21 cellular contexts compared by ENCODE assay signal in genomic region chr12:59317598-59317997, GRCh38.
DNase-seq lines count a peak whose midpoint lies in the region; FAIRE-seq and TF ChIP-seq lines count a peak whose summit lies in the region.
"Had no signal": no experiment of that assay in that cellular context is flagged by ENCODE, and none has a peak within 500 bp of the region (broad histone marks: within the 10 kb centered on the region; RNA-seq: fewer than 3 reads in every experiment).

No MANE protein-coding gene starts in this region.

- H3K23ac ChIP-seq in H9 (ENCODE audit: insufficient read length, low read depth, low read length) (no peak overlapping the region), H1 (ENCODE audit: insufficient read length) (no peak overlapping the region), mesendoderm (ENCODE audit: low read length) (no peak overlapping the region)

- H3K27me3 ChIP-seq in H9 (ENCODE audit: insufficient read depth, low read length) (no peaks in the 10 kb centered on the region; the same call in 1 of the 2 replicates), H1 (replicated peaks in 1 of 4; ENCODE audit: control insufficient read depth in 3 of 4, extremely low read depth in 1 of 4, insufficient read depth in 3 of 4, low read length in 3 of 4) (no peaks in the 10 kb centered on the region), mesendoderm (ENCODE audit: insufficient read depth, low read length, poor library complexity) (no peaks in the 10 kb centered on the region), brain microvascular endothelial cell (replicated peaks) (no peaks in the 10 kb centered on the region)

- peaks cover 0 to 23% (median 12%) of the 10 kb centered on the region in 4 experiments; a peak in 6 of 8 replicates for H3K36me3 ChIP-seq in H1 (ENCODE audit: control insufficient read depth in 2 of 4, insufficient read depth in 4 of 4, low read length in 3 of 4)
- peaks cover 1% of the 10 kb centered on the region for H3K36me3 ChIP-seq in mesendoderm (ENCODE audit: control insufficient read depth, insufficient read depth, low read length)
- H3K36me3 ChIP-seq in brain microvascular endothelial cell (replicated peaks) = no peaks in the 10 kb centered on the region

- H3K27ac ChIP-seq in H9 (ENCODE audit: insufficient read length, low read depth, low read length) (no peak overlapping the region), H1 (ENCODE audit: low read depth, low read length) (no peak overlapping the region), mesendoderm (ENCODE audit: low read depth, low read length) (no peak overlapping the region), brain microvascular endothelial cell (no peak overlapping the region)
- H3K27ac ChIP-seq: GM23248 had no signal

- no peak overlapping the region for H2AFZ ChIP-seq in H9 (ENCODE audit: low read length)
- H2AFZ ChIP-seq in H1 (ENCODE audit: low read length) = no peak overlapping the region
- H2AFZ ChIP-seq: GM23248 had no signal

- H2AK5ac ChIP-seq in H9 (ENCODE audit: insufficient read length, low read length) (no peak overlapping the region), H1 (ENCODE audit: low read depth, low read length) (no peak overlapping the region), mesendoderm (ENCODE audit: low read length) (no peak overlapping the region)

- H4K5ac ChIP-seq in H9 (ENCODE audit: insufficient read length, low read depth, low read length) (no peak overlapping the region), H1 (ENCODE audit: insufficient read length, low read depth, low read length) (no peak overlapping the region), mesendoderm (ENCODE audit: low read length) (no peak overlapping the region)

- no peak overlapping the region for H3K18ac ChIP-seq in H9 (ENCODE audit: insufficient read length, low read depth, low read length)
- H3K18ac ChIP-seq in H1 (ENCODE audit: extremely low read depth, low read length) = peak overlapping the region; percentile 36
- no peak overlapping the region for H3K18ac ChIP-seq in mesendoderm (ENCODE audit: low read length)

- peak overlapping the region in 2 of 3 experiments; percentile 10; a peak in 3 of 7 replicates for H3K27ac Mint-ChIP-seq in H9
- H3K27ac Mint-ChIP-seq: CD8-positive, alpha-beta T cell had no signal

- H3T11ph ChIP-seq in H9 (ENCODE audit: low read length) = no peak overlapping the region

- H3K4me1 ChIP-seq in H9 (ENCODE audit: insufficient read depth, low read length) (no peaks in the 10 kb centered on the region; the same call in 1 of the 2 replicates), H1 (replicated peaks in 1 of 4; ENCODE audit: control insufficient read depth in 3 of 4, insufficient read depth in 4 of 4, low read length in 3 of 4) (peaks cover 2 to 7% (median 4%) of the 10 kb centered on the region in 4 experiments; a peak in 6 of 7 replicates), mesendoderm (ENCODE audit: control insufficient read depth, low read depth, low read length) (peaks cover 4% of the 10 kb centered on the region)
- H3K4me1 ChIP-seq: Caco-2 had no signal

- no peak for TF ChIP-seq EP300 in H1 (IDR thresholded peaks at IDR 0.05; ENCODE audit: borderline replicate concordance in 1 of 2, low read depth in 2 of 2, low read length in 2 of 2)

- TF ChIP-seq POLR2A in H1 (IDR thresholded peaks at IDR 0.05; ENCODE audit: control extremely low read depth in 1 of 2, low read depth in 2 of 2, low read length in 2 of 2) = peak; percentile 63 to 69; a peak in 2 of 3 replicates

- TF ChIP-seq CTCF in H9 (conservative IDR thresholded peaks at IDR 0.05) (no peak), H1 (IDR thresholded peaks at IDR 0.05; ENCODE audit: control extremely low read depth in 1 of 3, insufficient read depth in 1 of 3, low read depth in 1 of 3, low read length in 3 of 3) (no peak), brain microvascular endothelial cell (IDR thresholded peaks at IDR 0.05; ENCODE audit: low read depth, low read length, missing control alignments) (no peak)

- POLR2A ChIA-PET in H1 (lab: Charles Lee; ENCODE audit: partially characterized antibody) = interaction anchor here (0.9 to 2.1 kb wide), 6 partner anchors 9 to 41 kb away, joined by 3 to 11 read pairs (median 4); no protein-coding TSS in a partner anchor

- H3K4ac ChIP-seq in H9 (ENCODE audit: low read depth, low read length) (no peak overlapping the region), H1 (replicated peaks; ENCODE audit: insufficient read length, low read depth, low read length) (no peak overlapping the region), mesendoderm (ENCODE audit: low read depth, low read length) (no peak overlapping the region)

- WGBS in H9 (ENCODE audit: extremely low coverage, insufficient read length, low lambda C conversion rate) = no CpG with 5 or more reads among the region's 6 CpGs
- WGBS in H1 (ENCODE audit: extremely low coverage in 1 of 2, insufficient coverage in 1 of 2, insufficient read length in 1 of 2, insufficient replicate concordance in 2 of 2, low coverage in 1 of 2, low lambda C conversion rate in 2 of 2, missing lambda C conversion rate in 1 of 2), 2 experiments = 61% methylated on average over 6 of the region's 6 CpGs; no CpG with 5 or more reads in 1 of the 2 experiments
- WGBS in mesendoderm (ENCODE audit: extremely low coverage, insufficient coverage, low lambda C conversion rate) = no CpG with 5 or more reads among the region's 6 CpGs

- H3K36me3 Mint-ChIP-seq in H9 (ENCODE audit: insufficient read depth in 1 of 3, low read depth in 3 of 3) = peaks cover 8 to 29% (median 12%) of the 10 kb centered on the region in 3 experiments
- H3K36me3 Mint-ChIP-seq: CD4-positive, CD25-positive, alpha-beta regulatory T cell; CD8-positive, alpha-beta T cell had no signal

- H4K91ac ChIP-seq in H9 (ENCODE audit: insufficient read length, low read depth, low read length) (no peak overlapping the region), H1 (replicated peaks; ENCODE audit: insufficient read length, low read length) (no peak overlapping the region)

- H3K4me2 ChIP-seq in H9 (ENCODE audit: insufficient read depth, insufficient read length, low read length) (no peak overlapping the region), H1 (ENCODE audit: insufficient read depth in 1 of 2, low read depth in 2 of 2, low read length in 2 of 2) (peak overlapping the region in 1 of 2 experiments; percentile 19; a peak in 2 of 4 replicates), mesendoderm (ENCODE audit: low read length) (no peak overlapping the region)

- H4K20me1 ChIP-seq in H9 (ENCODE audit: control insufficient read depth, insufficient read depth, insufficient read length) (no peaks in the 10 kb centered on the region), H1 (replicated peaks in 1 of 2; ENCODE audit: control insufficient read depth in 1 of 2, insufficient read depth in 2 of 2, low read length in 2 of 2) (peaks cover 0 to 1% of the 10 kb centered on the region in 2 experiments)

- H3K4me3 ChIP-seq in H1 (ENCODE audit: extremely low read depth in 1 of 4, insufficient read depth in 2 of 4, low read depth in 3 of 4, low read length in 4 of 4) (no peak overlapping the region), mesendoderm (ENCODE audit: low read length) (no peak overlapping the region), brain microvascular endothelial cell (ENCODE audit: low read depth, low read length) (no peak overlapping the region)
- H3K4me3 ChIP-seq: GM12878, GM23248 had no signal

- H2BK20ac ChIP-seq in H9 (ENCODE audit: low read depth, low read length, poor library complexity, severe bottlenecking) (no peak overlapping the region), H1 (ENCODE audit: low read length) (no peak overlapping the region)

- no peak overlapping the region for H4K8ac ChIP-seq in H9 (replicated peaks; ENCODE audit: insufficient read length, low read depth, low read length)
- no peak overlapping the region for H4K8ac ChIP-seq in H1 (ENCODE audit: extremely low read depth, insufficient read depth, low read length)
- H4K8ac ChIP-seq in mesendoderm (ENCODE audit: low read depth, low read length) = no peak overlapping the region

- DNase-seq in H9 (peak; percentile 89), H1 (ENCODE audit: low read depth in 1 of 2, low spot score in 2 of 2) (peak; percentile 47 to 73), iPS DF 19.7 (ENCODE audit: low read depth, low spot score) (peak; percentile 56), mesendoderm (peak; percentile 39), kidney glomerular epithelial cell (lab: John Stamatoyannopoulos, UW) (no peak), DMS 273 (lab: John Stamatoyannopoulos, UW; ENCODE audit: unreplicated experiment) (no peak), brain microvascular endothelial cell (no peak), NCI-H2029 (lab: John Stamatoyannopoulos, UW) (no peak)
- DNase-seq: C1 segment of cervical spinal cord; Caco-2; CD4-positive, CD25-positive, alpha-beta regulatory T cell; CD8-positive, alpha-beta T cell; DMS 273 treated with DMSO at 0.1 percent for 48 hours; DMS79; EL; GDM1; GM23248; HCEC 1CT had no signal

- H3K9me3 Mint-ChIP-seq in H9 = peaks cover 0 to 1% of the 10 kb centered on the region in 2 experiments; a peak in 3 of 5 replicates

- H3K4me1 Mint-ChIP-seq in H9 = peaks cover 11 to 27% of the 10 kb centered on the region in 2 experiments; a peak in 2 of 4 replicates
- H3K4me1 Mint-ChIP-seq: CD4-positive, CD25-positive, alpha-beta regulatory T cell had no signal

- peaks cover 13% of the 10 kb centered on the region for H3K27me3 Mint-ChIP-seq in H9 (ENCODE audit: low read depth)
- H3K27me3 Mint-ChIP-seq: CD4-positive, CD25-positive, alpha-beta regulatory T cell had no signal

- H2BK15ac ChIP-seq in H9 (ENCODE audit: low read depth, low read length) = no peak overlapping the region
- H2BK15ac ChIP-seq in H1 (ENCODE audit: low read length) = no peak overlapping the region
- H2BK15ac ChIP-seq in mesendoderm (replicated peaks; ENCODE audit: low read depth) = no peak overlapping the region

- H3K79me1 ChIP-seq in H9 (ENCODE audit: insufficient read depth, low read depth, low read length, poor library complexity, severe bottlenecking) (no peaks in the 10 kb centered on the region), H1 (ENCODE audit: low read depth, low read length) (no peaks in the 10 kb centered on the region), mesendoderm (ENCODE audit: low read length) (peaks cover 2% of the 10 kb centered on the region)

- H3K9me3 ChIP-seq in H9 (ENCODE audit: control insufficient read depth, low read depth, low read length) (no peaks in the 10 kb centered on the region), H1 (ENCODE audit: insufficient read depth in 2 of 2, low read depth in 1 of 2, low read length in 1 of 2) (no peaks in the 10 kb centered on the region)
- H3K9me3 ChIP-seq: Caco-2 had no signal

- CTCF ChIA-PET in H1 (lab: Charles Lee; ENCODE audit: partially characterized antibody) = no interaction called here

- no peak overlapping the region; the same call in 1 of the 2 replicates for H3K14ac ChIP-seq in H9 (ENCODE audit: insufficient read depth, low read length)
- H3K14ac ChIP-seq in H1 (ENCODE audit: insufficient read length) = no peak overlapping the region

- in situ Hi-C loops in brain microvascular endothelial cell (cut with HindIII; ENCODE audit: low pct_ligation_motif_present, low sequenced_read_pairs) = no loop called here

- 0 out of 5 replicates have a peak overlapping the region, but pooled peaks of 1 of the 2 experiments have one; percentile 3 for H3K4me3 Mint-ChIP-seq in H9
- H3K4me3 Mint-ChIP-seq: CD4-positive, CD25-positive, alpha-beta regulatory T cell; CD8-positive, alpha-beta T cell had no signal

- no peak; a peak in 1 of 4 replicates for TF ChIP-seq RAD21 in H1 (IDR thresholded peaks at IDR 0.05 in 1 of 2, conservative IDR thresholded peaks at IDR 0.05 in 1 of 2; ENCODE audit: low read depth in 2 of 2, low read length in 2 of 2)

- FAIRE-seq in H1 (lab: Jason Lieb, UNC) = no peak
- FAIRE-seq: GM12878, GM19239, H54 had no signal

- H2BK5ac ChIP-seq in H9 (ENCODE audit: insufficient read length, low read length) = no peak overlapping the region
- H2BK5ac ChIP-seq in H1 (ENCODE audit: low read depth, low read length) = no peak overlapping the region
- no peak overlapping the region for H2BK5ac ChIP-seq in mesendoderm (ENCODE audit: low read length)

- H2BK12ac ChIP-seq in H9 (ENCODE audit: insufficient read length, low read depth, low read length) (no peak overlapping the region), H1 (ENCODE audit: low read depth, low read length) (no peak overlapping the region)

- no peak overlapping the region for H3K56ac ChIP-seq in H9 (ENCODE audit: insufficient read length, low read depth, low read length)
- H3K56ac ChIP-seq in H1 (replicated peaks; ENCODE audit: insufficient read length, low read depth, low read length) = no peak overlapping the region
- H3K56ac ChIP-seq in mesendoderm (ENCODE audit: low read length) = no peak overlapping the region

- H3K79me2 ChIP-seq in H9 (ENCODE audit: insufficient read depth, low read length) (no peaks in the 10 kb centered on the region), H1 (ENCODE audit: control insufficient read depth in 1 of 2, insufficient read depth in 2 of 2, low read length in 2 of 2) (0 out of 4 replicates have a peak, but pooled peaks cover 0 to 5% of the 10 kb centered on the region in 2 experiments), mesendoderm (ENCODE audit: control insufficient read depth, insufficient read depth, low read length) (peaks cover 4% of the 10 kb centered on the region)

- no peaks in the 10 kb centered on the region for H3K23me2 ChIP-seq in H9 (ENCODE audit: insufficient read length, low read depth, low read length, poor library complexity, severe bottlenecking)
- H3K23me2 ChIP-seq in H1 (ENCODE audit: low read depth, low read length) = no peaks in the 10 kb centered on the region

- H3K9ac ChIP-seq in H9 (ENCODE audit: extremely low read depth, insufficient read length, low read length) (no peak overlapping the region), H1 (replicated peaks in 1 of 4; ENCODE audit: extremely low read depth in 1 of 4, low read depth in 3 of 4, low read length in 3 of 4) (no peak overlapping the region), mesendoderm (ENCODE audit: low read length) (no peak overlapping the region)
- H3K9ac ChIP-seq: GM23248 had no signal

- H2BK120ac ChIP-seq in H9 (ENCODE audit: low read depth, low read length, poor library complexity, severe bottlenecking) (no peak overlapping the region), H1 (replicated peaks; ENCODE audit: low read depth, low read length) (no peak overlapping the region), mesendoderm (ENCODE audit: low read depth, low read length) (no peak overlapping the region)

Comparison
In these comparisons a context has a peak if more than half of its experiments do, and no peak if none do; other contexts are left out.
1. DNase-seq: peak in H9 (single experiment), H1 (2 of 2), iPS DF 19.7 (single experiment) and mesendoderm (single experiment); none in kidney glomerular epithelial cell (single experiment), DMS 273 (single experiment), brain microvascular endothelial cell (single experiment) and NCI-H2029 (single experiment).